ENCODE assay signal across 20 cellular contexts in the genomic region with DNA sequence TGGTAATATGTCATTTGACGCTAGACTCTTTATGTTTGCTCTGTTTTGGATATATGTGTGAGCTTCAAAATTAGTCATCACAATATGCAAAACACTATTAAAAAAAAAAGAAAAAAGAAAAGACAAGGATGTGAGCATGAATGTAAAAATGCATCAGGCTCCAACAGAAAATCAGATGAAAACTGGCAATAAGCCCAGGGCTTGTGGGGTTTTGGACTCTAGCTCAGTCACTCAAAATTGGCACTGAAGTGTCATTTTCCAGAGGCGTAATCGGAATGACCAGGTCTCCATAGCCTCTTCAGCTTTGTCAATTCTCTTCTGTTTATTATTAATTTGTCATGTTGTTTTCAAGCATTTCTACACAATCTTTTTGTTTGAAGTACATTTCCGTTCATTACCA.
"Had no signal": no experiment of that assay in that cellular context is flagged by ENCODE, and none has a peak within 500 bp of the region (broad histone marks: within the 10 kb centered on the region; RNA-seq: fewer than 3 reads in every experiment).

No MANE protein-coding gene starts in this region.

- H3K27me3 ChIP-seq: right atrium auricular region, tibial artery had no signal

- H3K4me1 Mint-ChIP-seq: activated naive CD4-positive, alpha-beta T cell treated with anti-CD3 and anti-CD28 coated beads, Interleukin-2, amount 10 ng/mL, durations not matched to agents 7 days and 5 days; activated naive CD8-positive, alpha-beta T cell treated with anti-CD3 and anti-CD28 coated beads, Interleukin-2, amount 50 U/mL, for 24 hours; memory B cell; neural crest cell had no signal

- H3K27me3 Mint-ChIP-seq: activated CD8-positive, alpha-beta T cell treated with anti-CD3 and anti-CD28 coated beads for 36 hours; activated naive CD4-positive, alpha-beta T cell treated with anti-CD3 and anti-CD28 coated beads, Interleukin-2, amount 10 ng/mL, durations not matched to agents 7 days and 5 days; activated naive CD8-positive, alpha-beta T cell treated with anti-CD3 and anti-CD28 coated beads, Interleukin-2, amount 50 U/mL, for 24 hours; dendritic cell treated with granulocyte-macrophage colony-stimulating factor and Interleukin-4, amounts not matched to agents 40 ng/mL and 50 ng/mL, for 4 days; effector memory CD8-positive, alpha-beta T cell; memory B cell; progenitor cell of endocrine pancreas had no signal

- H3K36me3 Mint-ChIP-seq: activated naive CD4-positive, alpha-beta T cell treated with anti-CD3 and anti-CD28 coated beads, Interleukin-2, amount 10 ng/mL, durations not matched to agents 7 days and 5 days; memory B cell had no signal

- H3K9me3 Mint-ChIP-seq: activated CD8-positive, alpha-beta T cell treated with anti-CD3 and anti-CD28 coated beads for 36 hours; activated naive CD4-positive, alpha-beta T cell treated with anti-CD3 and anti-CD28 coated beads, Interleukin-2, amount 10 ng/mL, durations not matched to agents 7 days and 5 days; activated naive CD8-positive, alpha-beta T cell treated with anti-CD3 and anti-CD28 coated beads, Interleukin-2, amount 50 U/mL, for 24 hours; memory B cell had no signal

- H3K27ac ChIP-seq: right atrium auricular region, tibial artery had no signal

- H3K9me3 ChIP-seq: right atrium auricular region, tibial artery had no signal

- H3K4me1 ChIP-seq: right atrium auricular region, tibial artery had no signal

- H3K27ac Mint-ChIP-seq: activated CD8-positive, alpha-beta T cell treated with anti-CD3 and anti-CD28 coated beads for 36 hours; activated naive CD4-positive, alpha-beta T cell treated with anti-CD3 and anti-CD28 coated beads, Interleukin-2, amount 10 ng/mL, durations not matched to agents 7 days and 5 days; activated naive CD8-positive, alpha-beta T cell treated with anti-CD3 and anti-CD28 coated beads, Interleukin-2, amount 50 U/mL, for 24 hours; dendritic cell treated with granulocyte-macrophage colony-stimulating factor and Interleukin-4, amounts not matched to agents 40 ng/mL and 50 ng/mL, for 4 days; effector memory CD8-positive, alpha-beta T cell; memory B cell; progenitor cell of endocrine pancreas had no signal

- H3K4me3 Mint-ChIP-seq: activated CD8-positive, alpha-beta T cell treated with anti-CD3 and anti-CD28 coated beads for 36 hours; activated naive CD4-positive, alpha-beta T cell treated with anti-CD3 and anti-CD28 coated beads, Interleukin-2, amount 10 ng/mL, durations not matched to agents 7 days and 5 days; activated naive CD8-positive, alpha-beta T cell treated with anti-CD3 and anti-CD28 coated beads, Interleukin-2, amount 50 U/mL, for 24 hours; activated T-cell treated with anti-CD3 and anti-CD28 coated beads, Interleukin-2, amount 50 U/mL, for 4 hours; dendritic cell treated with granulocyte-macrophage colony-stimulating factor and Interleukin-4, amounts not matched to agents 40 ng/mL and 50 ng/mL, for 4 days; effector memory CD8-positive, alpha-beta T cell; memory B cell; neural crest cell had no signal

- H3K36me3 ChIP-seq: right atrium auricular region, tibial artery had no signal

- DNase-seq: activated CD4-positive, alpha-beta T cell treated with anti-CD3 and anti-CD28 coated beads for 48 hours; activated CD4-positive, CD25-positive, alpha-beta regulatory T cell; activated CD8-positive, alpha-beta T cell treated with anti-CD3 and anti-CD28 coated beads for 36 hours; activated effector memory CD4-positive, alpha-beta T cell treated with Interleukin-2 at 50 U/mL for 16 hours; activated naive CD4-positive, alpha-beta T cell treated with anti-CD3 and anti-CD28 coated beads, Interleukin-2, amount 10 ng/mL, durations not matched to agents 7 days and 5 days; activated naive CD8-positive, alpha-beta T cell treated with anti-CD3 and anti-CD28 coated beads, Interleukin-2, amount 50 U/mL, for 24 hours; activated T-cell treated with anti-CD3 and anti-CD28 coated beads, Interleukin-2, amount 50 U/mL, for 4 hours; effector memory CD8-positive, alpha-beta T cell; left ventricle myocardium superior; stimulated activated CD4-positive, alpha-beta T cell treated with anti-CD3 and anti-CD28 coated beads, Interleukin-12 subunit alpha, Interleukin-12 subunit beta, amount 100 ng/mL, for 4 hours; stimulated activated CD4-positive, alpha-beta T cell treated with anti-CD3 and anti-CD28 coated beads, Interleukin-1b, Interleukin-23, amount 100 ng/mL, for 48 hours; stimulated activated CD8-positive, alpha-beta memory T cell treated with anti-CD3 and anti-CD28 coated beads, Interleukin-4, amount 100 ng/mL, for 48 hours; stimulated activated naive CD4-positive, alpha-beta T cell; T-helper 9 cell; tibial artery had no signal

- H3K4me3 ChIP-seq: right atrium auricular region, tibial artery had no signal
